ENCODE assay signal across 11 cellular contexts in genomic region chr17:66542967-66543525, GRCh38.
DNase-seq lines count a peak whose midpoint lies in the region; ATAC-seq and TF ChIP-seq lines count a peak whose summit lies in the region.
"Had no signal": no experiment of that assay in that cellular context is flagged by ENCODE, and none has a peak within 500 bp of the region (broad histone marks: within the 10 kb centered on the region; RNA-seq: fewer than 3 reads in every experiment).

No MANE protein-coding gene starts in this region.

- H3K36me3 ChIP-seq in PC-3 (ENCODE audit: low read depth, low read length): peaks cover 3% of the 10 kb centered on the region; the same call in 1 of the 2 replicates
- H3K36me3 ChIP-seq: heart right ventricle had no signal

- H3K9me3 Mint-ChIP-seq in chondrocyte (ENCODE audit: low read depth): peaks cover 16% of the 10 kb centered on the region

- no peak overlapping the region for H3K4me3 ChIP-seq in PC-3 (ENCODE audit: low read length)
- H3K4me3 ChIP-seq: heart right ventricle had no signal

- no peaks in the 10 kb centered on the region for H3K27me3 Mint-ChIP-seq in chondrocyte (ENCODE audit: low read depth)

- peaks cover 20% of the 10 kb centered on the region for H3F3A ChIP-seq in PC-3 (ENCODE audit: low read length, unreplicated experiment)

- H3K4me3 Mint-ChIP-seq in chondrocyte (ENCODE audit: unreplicated experiment): peak overlapping the region; percentile 10
- H3K4me3 Mint-ChIP-seq: stimulated activated memory B cell treated with anti-CD40 and anti-IgM and Interleukin-4, amounts not matched to agents 10 μg/mL and 1 μg/mL and 100 μg/mL, for 72 hours had no signal

- peak overlapping the region; percentile 53 for H3K9ac ChIP-seq in PC-3 (ENCODE audit: low read length)

- BruUV-seq in PC-3 (replicated peaks; lab: Mats Ljungman, UMichigan): no TSS peak

- H4K20me1 ChIP-seq in PC-3 (ENCODE audit: low read length): no peaks in the 10 kb centered on the region

- peak overlapping the region; percentile 94 for H3K27ac Mint-ChIP-seq in chondrocyte (ENCODE audit: unreplicated experiment)

- H3K9me2 ChIP-seq in PC-3 (replicated peaks; ENCODE audit: low read length): no peaks in the 10 kb centered on the region

- DNase-seq in EH (ENCODE audit: low read depth) (peak; percentile 89), PC-3 (peak; percentile 85), chondrocyte (ENCODE audit: low spot score) (no peak), renal cortical epithelial cell (ENCODE audit: low read depth) (peak; percentile 51), left ventricle myocardium superior (no peak)
- no peak for DNase-seq in effector CD8-positive, alpha-beta T cell (lab: John Stamatoyannopoulos, UW)
- DNase-seq: GDM1, heart right ventricle had no signal

- peak overlapping the region; percentile 61 for H3K4me2 ChIP-seq in PC-3 (ENCODE audit: low read length)

- peak overlapping the region; percentile 89 for H3K27ac ChIP-seq in PC-3 (ENCODE audit: low read length)

- ATAC-seq in PC-3 (peak; percentile 28), left ventricle myocardium superior (no peak), HG03097 (IDR thresholded peaks at IDR 0.05; ENCODE audit: low FRiP score, unreplicated experiment) (no peak), GM18868 (IDR thresholded peaks at IDR 0.05; ENCODE audit: unreplicated experiment) (no peak)

- TF ChIP-seq CTCF in PC-3 (conservative IDR thresholded peaks at IDR 0.05; ENCODE audit: low read depth, low read length) (no peak), chondrocyte (IDR thresholded peaks at IDR 0.05) (no peak)

- peaks cover 43% of the 10 kb centered on the region for H3K79me2 ChIP-seq in PC-3 (ENCODE audit: low read length)

- no peaks in the 10 kb centered on the region for H3K36me3 Mint-ChIP-seq in chondrocyte (ENCODE audit: low read depth)
- H3K36me3 Mint-ChIP-seq: stimulated activated memory B cell treated with anti-CD40 and anti-IgM and Interleukin-4, amounts not matched to agents 10 μg/mL and 1 μg/mL and 100 μg/mL, for 72 hours had no signal

- intact Hi-C loops in PC-3 (cut with micrococcal nuclease): loop anchor here (1.0 to 10.0 kb wide), 3 partner anchors 20 to 238 kb away; partner anchors contain the start of gene PRKCA
- intact Hi-C loops in left ventricle myocardium superior (cut with micrococcal nuclease): no loop called here

- POLR2A ChIA-PET in PC-3 (lab: Charles Lee; ENCODE audit: unreplicated experiment): interaction anchor here (0.7 kb wide), 1 partner anchor 20 kb away, joined by 4 read pairs; no protein-coding TSS in a partner anchor

- no peaks in the 10 kb centered on the region for H3K27me3 ChIP-seq in PC-3 (ENCODE audit: low read length)
- H3K27me3 ChIP-seq: heart right ventricle had no signal

- no peaks in the 10 kb centered on the region for H3K9me3 ChIP-seq in PC-3 (ENCODE audit: low read length)

- no peak overlapping the region for H2AFZ ChIP-seq in PC-3 (ENCODE audit: low read length)

- H3K4me1 Mint-ChIP-seq in chondrocyte (ENCODE audit: low read depth): peaks cover 82% of the 10 kb centered on the region

- CTCF ChIA-PET in PC-3 (lab: Charles Lee): no interaction called here

- H3K4me1 ChIP-seq in PC-3 (ENCODE audit: insufficient read depth, low read length): peaks cover 68% of the 10 kb centered on the region

Comparison
In these comparisons a context has a peak if more than half of its experiments do, and no peak if none do; other contexts are left out.
1. DNase-seq: peak in EH (single experiment), PC-3 (single experiment) and renal cortical epithelial cell (single experiment); none in chondrocyte (single experiment), left ventricle myocardium superior (single experiment) and effector CD8-positive, alpha-beta T cell (single experiment).